ENCODE assay signal across 24 cellular contexts in genomic region chr3:78589778-78590177, GRCh38.
"Had no signal": no experiment of that assay in that cellular context is flagged by ENCODE, and none has a peak within 500 bp of the region (broad histone marks: within the 10 kb centered on the region; RNA-seq: fewer than 3 reads in every experiment).

No MANE protein-coding gene starts in this region.

- H3K9me3 ChIP-seq: body of pancreas, left ventricle myocardium inferior, right lobe of liver, suprapubic skin, transverse colon, uterus had no signal

- DNase-seq: activated B cell treated with CpG ODN at 0.5 μM for 24 hours; activated CD4-positive, alpha-beta memory T cell treated with anti-CD3 and anti-CD28 coated beads for 36 hours; activated CD4-positive, alpha-beta T cell treated with anti-CD3 and anti-CD28 coated beads for 4 hours; activated naive CD4-positive, alpha-beta T cell treated with Interleukin-2 at 50 U/mL for 16 hours; activated naive CD8-positive, alpha-beta T cell treated with anti-CD3 and anti-CD28 coated beads, Interleukin-2, amount 10 ng/mL, durations not matched to agents 7 days and 5 days; amygdala; body of pancreas; endodermal cell; foreskin melanocyte; glutamatergic neuron; hippocampal formation; kidney; left ventricle myocardium inferior; naive thymus-derived CD8-positive, alpha-beta T cell; right lobe of liver; small intestine; stimulated activated CD4-positive, alpha-beta T cell treated with anti-CD3 and anti-CD28 coated beads, Interleukin-15, amount 100 ng/mL, for 24 hours; stimulated activated CD4-positive, alpha-beta T cell treated with anti-CD3 and anti-CD28 coated beads, Interleukin-2, amount 100 ng/mL, for 48 hours; stimulated activated naive CD8-positive, alpha-beta T cell treated with anti-CD3 and anti-CD28 coated beads, Interleukin-15, amount 100 ng/mL, for 72 hours; transverse colon; uterus had no signal

- H3K27ac Mint-ChIP-seq: activated B cell treated with CpG ODN at 0.5 μM for 24 hours; activated CD4-positive, alpha-beta memory T cell treated with anti-CD3 and anti-CD28 coated beads for 36 hours; activated naive CD8-positive, alpha-beta T cell treated with anti-CD3 and anti-CD28 coated beads, Interleukin-2, amount 10 ng/mL, durations not matched to agents 7 days and 5 days; endodermal cell; naive thymus-derived CD8-positive, alpha-beta T cell; stimulated activated naive CD8-positive, alpha-beta T cell treated with anti-CD3 and anti-CD28 coated beads, Interleukin-15, amount 100 ng/mL, for 72 hours; T-helper 2 cell treated with Interferon-gamma antibody and Interleukin-4, amounts not matched to agents 5 μg/mL and 100 μg/mL, for 36 hours had no signal

- H3K27ac ChIP-seq: body of pancreas, left ventricle myocardium inferior, parathyroid adenoma, right lobe of liver, suprapubic skin, transverse colon, uterus had no signal

- H3K27me3 Mint-ChIP-seq: activated B cell treated with CpG ODN at 0.5 μM for 24 hours; activated CD4-positive, alpha-beta memory T cell treated with anti-CD3 and anti-CD28 coated beads for 36 hours; activated naive CD8-positive, alpha-beta T cell treated with anti-CD3 and anti-CD28 coated beads, Interleukin-2, amount 10 ng/mL, durations not matched to agents 7 days and 5 days; naive thymus-derived CD8-positive, alpha-beta T cell; stimulated activated naive CD8-positive, alpha-beta T cell treated with anti-CD3 and anti-CD28 coated beads, Interleukin-15, amount 100 ng/mL, for 72 hours had no signal

- H3K9ac ChIP-seq: parathyroid adenoma had no signal

- H3K4me1 Mint-ChIP-seq: activated B cell treated with CpG ODN at 0.5 μM for 24 hours; activated naive CD8-positive, alpha-beta T cell treated with anti-CD3 and anti-CD28 coated beads, Interleukin-2, amount 10 ng/mL, durations not matched to agents 7 days and 5 days; naive thymus-derived CD8-positive, alpha-beta T cell; stimulated activated naive CD8-positive, alpha-beta T cell treated with anti-CD3 and anti-CD28 coated beads, Interleukin-15, amount 100 ng/mL, for 72 hours had no signal

- H3K27me3 ChIP-seq: body of pancreas, right lobe of liver, suprapubic skin, transverse colon, uterus had no signal

- H3K36me3 Mint-ChIP-seq: activated CD4-positive, alpha-beta memory T cell treated with anti-CD3 and anti-CD28 coated beads for 36 hours; activated naive CD8-positive, alpha-beta T cell treated with anti-CD3 and anti-CD28 coated beads, Interleukin-2, amount 10 ng/mL, durations not matched to agents 7 days and 5 days; naive thymus-derived CD8-positive, alpha-beta T cell had no signal

- ATAC-seq: body of pancreas; naive thymus-derived CD8-positive, alpha-beta T cell; right lobe of liver; stimulated activated naive CD8-positive, alpha-beta T cell treated with anti-CD3 and anti-CD28 coated beads, Interleukin-15, amount 100 ng/mL, for 72 hours had no signal

- H3K36me3 ChIP-seq: left ventricle myocardium inferior, right lobe of liver, suprapubic skin, transverse colon, uterus had no signal

- H3K9me3 Mint-ChIP-seq: activated naive CD8-positive, alpha-beta T cell treated with anti-CD3 and anti-CD28 coated beads, Interleukin-2, amount 10 ng/mL, durations not matched to agents 7 days and 5 days had no signal

- H3K4me1 ChIP-seq: body of pancreas, left ventricle myocardium inferior, parathyroid adenoma, right lobe of liver, suprapubic skin, transverse colon, uterus had no signal

- H3K4me3 Mint-ChIP-seq: activated B cell treated with CpG ODN at 0.5 μM for 24 hours; activated CD4-positive, alpha-beta memory T cell treated with anti-CD3 and anti-CD28 coated beads for 36 hours; activated naive CD8-positive, alpha-beta T cell treated with anti-CD3 and anti-CD28 coated beads, Interleukin-2, amount 10 ng/mL, durations not matched to agents 7 days and 5 days; endodermal cell; naive thymus-derived CD8-positive, alpha-beta T cell; stimulated activated naive CD8-positive, alpha-beta T cell treated with anti-CD3 and anti-CD28 coated beads, Interleukin-15, amount 100 ng/mL, for 72 hours; T-helper 2 cell treated with Interferon-gamma antibody and Interleukin-4, amounts not matched to agents 5 μg/mL and 100 μg/mL, for 36 hours had no signal

- H3K79me2 ChIP-seq: parathyroid adenoma had no signal

- H3K4me3 ChIP-seq: body of pancreas, left ventricle myocardium inferior, right lobe of liver, suprapubic skin, transverse colon, uterus had no signal

- H2AFZ ChIP-seq: parathyroid adenoma had no signal
